ENCODE assay signal across 31 cellular contexts in the genomic region with DNA sequence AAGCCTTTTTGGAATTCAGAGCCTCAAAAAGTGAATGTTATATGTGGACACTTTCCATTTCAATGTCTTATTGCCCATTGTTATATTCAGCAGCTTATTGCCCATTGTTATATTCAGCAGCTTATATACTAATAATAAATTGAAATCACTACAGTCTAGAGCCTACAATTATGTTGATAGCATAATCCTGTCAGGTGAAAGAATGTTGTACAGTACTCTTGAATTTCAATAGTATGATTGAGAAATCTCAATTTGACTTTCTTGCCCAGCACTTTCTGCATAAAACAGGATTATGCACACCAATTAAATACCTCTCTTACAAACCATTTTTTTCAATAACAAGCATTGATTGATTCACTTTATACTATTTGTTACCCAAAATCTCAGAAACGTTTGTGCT.
"Had no signal": no experiment of that assay in that cellular context is flagged by ENCODE, and none has a peak within 500 bp of the region (broad histone marks: within the 10 kb centered on the region; RNA-seq: fewer than 3 reads in every experiment).

No MANE protein-coding gene starts in this region.

- H3K4me1 ChIP-seq: adrenal gland, body of pancreas, breast epithelium had no signal

- H3K27ac ChIP-seq: adrenal gland, body of pancreas, brain microvascular endothelial cell, breast epithelium, VCaP had no signal

- H3K9me3 ChIP-seq: adrenal gland, body of pancreas, breast epithelium had no signal

- DNase-seq: activated B cell treated with CpG ODN at 0.5 μM for 24 hours; activated CD4-positive, alpha-beta memory T cell treated with anti-CD3 and anti-CD28 coated beads for 36 hours; activated CD4-positive, alpha-beta T cell treated with anti-CD3 and anti-CD28 coated beads for 4 hours; activated CD4-positive, alpha-beta T cell treated with anti-CD3 and anti-CD28 coated beads, Interleukin-2, amount 10 ng/mL, durations not matched to agents 24 days and 14 days; activated CD4-positive, alpha-beta T cell treated with anti-CD3 and anti-CD28 coated beads, Interleukin-2, amount 50 U/mL, for 1 hour; activated CD4-positive, alpha-beta T cell treated with anti-CD3 and anti-CD28 coated beads, Interleukin-2, amount 50 U/mL, for 4 hours; activated CD4-positive, CD25-positive, alpha-beta regulatory T cell treated with anti-CD3 and anti-CD28 coated beads, Interleukin-2, amount 50 U/mL, for 72 hours; activated CD8-positive, alpha-beta memory T cell treated with anti-CD3 and anti-CD28 coated beads, Interleukin-2, amount 50 U/mL, for 4 hours; activated CD8-positive, alpha-beta T cell treated with anti-CD3 and anti-CD28 coated beads for 36 hours; activated effector memory CD4-positive, alpha-beta T cell treated with anti-CD3 and anti-CD28 coated beads, Interleukin-2, amount 50 U/mL, for 16 hours; activated gamma-delta T cell treated with Interleukin-2 at 50 U/mL for 16 hours; activated naive CD4-positive, alpha-beta T cell; activated naive CD4-positive, alpha-beta T cell treated with anti-CD3 and anti-CD28 coated beads for 36 hours; activated naive CD4-positive, alpha-beta T cell treated with anti-CD3 and anti-CD28 coated beads, Interleukin-2, amount 50 U/mL, for 16 hours; activated naive CD8-positive, alpha-beta T cell treated with anti-CD3 and anti-CD28 coated beads for 36 hours; activated T-cell treated with anti-CD3 and anti-CD28 coated beads for 4 hours; activated T-cell treated with anti-CD3 and anti-CD28 coated beads, Interleukin-2, amount 50 U/mL, for 1 hour; activated T-cell treated with anti-CD3 and anti-CD28 coated beads, Interleukin-2, amount 50 U/mL, for 4 hours; activated T-cell treated with anti-CD3 and anti-CD28 coated beads, Interleukin-2, amount 50 U/mL, for 72 hours; adrenal gland; amniotic stem cell; aorta; body of pancreas; brain microvascular endothelial cell; central memory CD4-positive, alpha-beta T cell; T-helper 2 cell; T-helper 9 cell had no signal

- H3K4me3 ChIP-seq: adrenal gland, body of pancreas, breast epithelium had no signal

- FAIRE-seq: astrocyte, TTC549 had no signal

- H3K27me3 ChIP-seq: adrenal gland, body of pancreas, brain microvascular endothelial cell, breast epithelium had no signal

- H3K36me3 ChIP-seq: adrenal gland, brain microvascular endothelial cell, breast epithelium had no signal
